Comparison of ENCODE assay signal across 8 cellular contexts in genomic region chr19:45886427-45887310, GRCh38. TPM values are rescaled to one million over a fixed set of nuclear protein-coding genes. Genes with fewer than 3 reads are reported as not detected.
DNase-seq lines count a peak whose midpoint lies in the region; TF ChIP-seq lines count a peak whose summit lies in the region.

No MANE protein-coding gene starts in this region.

- peak overlapping the region; percentile 90 for H3K4me3 Mint-ChIP-seq in activated naive CD4-positive, alpha-beta T cell treated with anti-CD3 and anti-CD28 coated beads, Interleukin-2, amount 10 ng/mL, durations not matched to agents 7 days and 5 days

- no peak for TF ChIP-seq CTCF in HEK293 (tag by site-specific recombination; IDR thresholded peaks at IDR 0.05)
- no peak for TF ChIP-seq CTCF in NB4 (IDR thresholded peaks at IDR 0.05; ENCODE audit: low read depth, low read length)

- H3K9me3 ChIP-seq in HEK293 (ENCODE audit: control insufficient read depth, insufficient read depth, low read depth, low read length): no peaks in the 10 kb centered on the region

- no peaks in the 10 kb centered on the region for H3K9me3 Mint-ChIP-seq in activated naive CD4-positive, alpha-beta T cell treated with anti-CD3 and anti-CD28 coated beads, Interleukin-2, amount 10 ng/mL, durations not matched to agents 7 days and 5 days

- H3K27ac Mint-ChIP-seq in activated naive CD4-positive, alpha-beta T cell treated with anti-CD3 and anti-CD28 coated beads, Interleukin-2, amount 10 ng/mL, durations not matched to agents 7 days and 5 days: peak overlapping the region; percentile 96

- DNase-seq in G401 (ENCODE audit: low spot score) (peak; percentile 95), NB4 (ENCODE audit: low read depth) (peak; percentile 98), SK-MEL-5 (ENCODE audit: low read depth, low spot score) (peak; percentile 92), germinal center (ENCODE audit: low spot score) (peak; percentile 93), non-pigmented ciliary epithelial cell (ENCODE audit: low read depth) (peak; percentile 78), substantia nigra (lab: John Stamatoyannopoulos, UW) (peak; percentile 35 to 93 (median 87))
- DNase-seq in activated naive CD4-positive, alpha-beta T cell treated with anti-CD3 and anti-CD28 coated beads, Interleukin-2, amount 10 ng/mL, durations not matched to agents 7 days and 5 days: peak; percentile 97

- TF ChIP-seq POLR2A in NB4 (IDR thresholded peaks at IDR 0.05; ENCODE audit: extremely low read depth, insufficient read length): peak; percentile 60

- in situ Hi-C loops in G401 (cut with HindIII; ENCODE audit: low sequenced_read_pairs) (no loop called here), SK-MEL-5 (cut with HindIII; ENCODE audit: low pct_unique_long_range_greater_than_20kb, low sequenced_read_pairs) (no loop called here)

- H3K27ac ChIP-seq in HEK293 (ENCODE audit: extremely low read depth, low read depth, low read length) (peak overlapping the region; percentile 93), substantia nigra (ENCODE audit: low read depth, low read length, poor library complexity, severe bottlenecking) (peak overlapping the region; percentile 79)

- H3K36me3 ChIP-seq in HEK293 (ENCODE audit: control insufficient read depth in 2 of 2, insufficient read depth in 1 of 2, low read length in 2 of 2): peaks cover 4 to 16% of the 10 kb centered on the region in 2 experiments; a peak in 2 of 3 replicates

- H3K36me3 Mint-ChIP-seq in activated naive CD4-positive, alpha-beta T cell treated with anti-CD3 and anti-CD28 coated beads, Interleukin-2, amount 10 ng/mL, durations not matched to agents 7 days and 5 days: peaks cover 10% of the 10 kb centered on the region

- H3K27me3 Mint-ChIP-seq in activated naive CD4-positive, alpha-beta T cell treated with anti-CD3 and anti-CD28 coated beads, Interleukin-2, amount 10 ng/mL, durations not matched to agents 7 days and 5 days: peaks cover 3% of the 10 kb centered on the region

- CTCF ChIA-PET in HEK293 (lab: Yijun Ruan, JAX): interaction anchor here (0.6 to 8.8 kb wide), 9 partner anchors 10 to 381 kb away, joined by 3 to 91 read pairs (median 3); partner anchors contain the start of genes FOXA3, MYPOP and SYMPK
- CTCF ChIA-PET in activated naive CD4-positive, alpha-beta T cell treated with anti-CD3 and anti-CD28 coated beads, Interleukin-2, amount 10 ng/mL, durations not matched to agents 7 days and 5 days (lab: Charles Lee): interaction anchor here (0.7 to 5.3 kb wide), 7 partner anchors 8 to 123 kb away, joined by 3 to 58 read pairs (median 5); partner anchors contain the start of genes FOXA3, MYPOP, SIX5 and SYMPK

- H3K4me3 ChIP-seq in HEK293 (ENCODE audit: low read depth, low read length): peak overlapping the region; percentile 65
- peak overlapping the region; percentile 76 for H3K4me3 ChIP-seq in NB4 (ENCODE audit: low read depth, low read length)

- peaks cover 33% of the 10 kb centered on the region for H3K4me1 Mint-ChIP-seq in activated naive CD4-positive, alpha-beta T cell treated with anti-CD3 and anti-CD28 coated beads, Interleukin-2, amount 10 ng/mL, durations not matched to agents 7 days and 5 days

- POLR2A ChIA-PET in HEK293 (lab: Yijun Ruan, JAX): interaction anchor here (0.6 to 4.1 kb wide), 17 partner anchors 16 to 1386 kb away, joined by 3 to 46 read pairs (median 5); partner anchors contain the start of genes CCDC61, DACT3, FOXA3 and MYPOP

- H3K4me1 ChIP-seq in HEK293 (ENCODE audit: control insufficient read depth, insufficient read depth, low read length): peaks cover 13% of the 10 kb centered on the region

TF ChIP-seq in HEK293, 187 proteins besides CTCF, POLR2A, EP300 and RAD21 (continues in another document):
- TF ChIP-seq ZNF211 (tag by site-specific recombination; IDR thresholded peaks at IDR 0.05; ENCODE audit: low read depth) (no peak), ZNF558 (tag by site-specific recombination; IDR thresholded peaks at IDR 0.05) (no peak), PRDM1 (tag by site-specific recombination; IDR thresholded peaks at IDR 0.05) (peak; percentile 48; the same call in 1 of the 2 replicates), ZNF433 (tag by site-specific recombination; IDR thresholded peaks at IDR 0.05; ENCODE audit: low read depth) (no peak), ZBTB26 (tag by site-specific recombination; optimal IDR thresholded peaks at IDR 0.05) (peak; percentile 41), ZNF473 (tag by site-specific recombination; IDR thresholded peaks at IDR 0.05) (no peak), ZNF132 (tag by site-specific recombination; IDR thresholded peaks at IDR 0.05; ENCODE audit: borderline replicate concordance) (no peak), ZNF121 (tag by site-specific recombination; IDR thresholded peaks at IDR 0.05) (no peak), ZNF610 (tag by site-specific recombination; IDR thresholded peaks at IDR 0.05; ENCODE audit: borderline replicate concordance) (no peak), GLIS1 (tag by site-specific recombination; IDR thresholded peaks at IDR 0.05) (peak; percentile 85), ZNF571 (tag by site-specific recombination; IDR thresholded peaks at IDR 0.05) (no peak), ZNF791 (tag by site-specific recombination; IDR thresholded peaks at IDR 0.05) (no peak), KLF10 (tag by site-specific recombination; IDR thresholded peaks at IDR 0.05) (peak; percentile 82), HOXD13 (CRISPR knock-in tag; IDR thresholded peaks at IDR 0.05; ENCODE audit: borderline replicate concordance) (no peak), ZNF837 (tag by site-specific recombination; IDR thresholded peaks at IDR 0.05) (no peak), ZNF600 (tag by site-specific recombination; IDR thresholded peaks at IDR 0.05) (no peak), MYNN (tag by site-specific recombination; IDR thresholded peaks at IDR 0.05; ENCODE audit: borderline replicate concordance) (no peak), HIC1 (tag by site-specific recombination; IDR thresholded peaks at IDR 0.05) (peak; percentile 80), SETDB1 (IDR thresholded peaks at IDR 0.05; ENCODE audit: insufficient read length, low read length) (no peak), GLIS2 (tag by site-specific recombination; IDR thresholded peaks at IDR 0.05) (peak; percentile 66), ZNF324 (tag by site-specific recombination; IDR thresholded peaks at IDR 0.05) (peak; percentile 33; the same call in 1 of the 2 replicates), KLF1 (tag by site-specific recombination; IDR thresholded peaks at IDR 0.05) (peak; percentile 67), ZBTB7A (tag by site-specific recombination; IDR thresholded peaks at IDR 0.05; ENCODE audit: low read depth) (peak; percentile 89), ZFP37 (tag by site-specific recombination; IDR thresholded peaks at IDR 0.05) (peak; percentile 32; the same call in 1 of the 2 replicates)

RNA-seq across cellular contexts. Expression of gene IRF2BP1, which starts 0.7 kb away (rescaled TPM):
- 38.3 and 43.4 TPM in 2 replicates for total RNA-seq in G401 (2014; rRNA removed; shearing (Covaris generic))
- 20.6 and 22.9 TPM in 2 replicates for total RNA-seq in SK-MEL-5 (2014; rRNA removed; shearing (Covaris generic))
- polyA plus RNA-seq in SK-MEL-5 (2015; cell fraction: cytosol; rRNA removed): 34.2 and 43.6 TPM in 2 replicates
- polyA plus RNA-seq in SK-MEL-5 (2015; cell fraction: nucleus; rRNA removed): 8.4 and 9.0 TPM in 2 replicates

RNA-seq across cellular contexts. Expression of gene MYPOP, which starts 15.7 kb away (rescaled TPM):
- total RNA-seq in G401 (2014; rRNA removed; shearing (Covaris generic)): 0.12 and 1.9 TPM in 2 replicates
- 2.2 and 2.4 TPM in 2 replicates for total RNA-seq in SK-MEL-5 (2014; rRNA removed; shearing (Covaris generic))
- polyA plus RNA-seq in SK-MEL-5 (2015; cell fraction: cytosol; rRNA removed): 10.7 and 12.3 TPM in 2 replicates
- polyA plus RNA-seq in SK-MEL-5 (2015; cell fraction: nucleus; rRNA removed): 8.4 and 9.9 TPM in 2 replicates

RNA-seq across cellular contexts. Expression of gene FOXA3, which starts 22.5 kb away (rescaled TPM):
- total RNA-seq in G401 (2014; rRNA removed; shearing (Covaris generic)): 4.5 and 5.5 TPM in 2 replicates
- 0.08 TPM in 1 of 2 replicates, not detected in the other for total RNA-seq in SK-MEL-5 (2014; rRNA removed; shearing (Covaris generic))
- polyA plus RNA-seq in SK-MEL-5 (2015; cell fraction: cytosol; rRNA removed): not detected in 2 replicates
- not detected in 2 replicates for polyA plus RNA-seq in SK-MEL-5 (2015; cell fraction: nucleus; rRNA removed)

RNA-seq across cellular contexts. Expression of gene SYMPK, which starts 23.7 kb away (rescaled TPM):
- 131 and 136 TPM in 2 replicates for total RNA-seq in G401 (2014; rRNA removed; shearing (Covaris generic))
- total RNA-seq in SK-MEL-5 (2014; rRNA removed; shearing (Covaris generic)): 28.1 and 33.4 TPM in 2 replicates
- polyA plus RNA-seq in SK-MEL-5 (2015; cell fraction: cytosol; rRNA removed): 59.5 and 59.9 TPM in 2 replicates
- polyA plus RNA-seq in SK-MEL-5 (2015; cell fraction: nucleus; rRNA removed): 117 and 176 TPM in 2 replicates

RNA-seq across cellular contexts. Expression of gene NANOS2, which starts 27.9 kb away (rescaled TPM):
- total RNA-seq in G401 (2014; rRNA removed; shearing (Covaris generic)): 0.07 TPM in 1 of 2 replicates, not detected in the other
- not detected in 2 replicates for total RNA-seq in SK-MEL-5 (2014; rRNA removed; shearing (Covaris generic))
- polyA plus RNA-seq in SK-MEL-5 (2015; cell fraction: cytosol; rRNA removed): not detected in 2 replicates
- polyA plus RNA-seq in SK-MEL-5 (2015; cell fraction: nucleus; rRNA removed): not detected in 2 replicates

Comparison
In these comparisons a context has a peak if more than half of its experiments do, and no peak if none do; other contexts are left out.
1. Peak in every context shown above with its lines: DNase-seq, H3K4me3 ChIP-seq and H3K27ac ChIP-seq.